In genomic region chr1:95407864-95408291, GRCh38 we compare ENCODE assay signal across 16 cellular contexts.
DNase-seq lines count a peak whose midpoint lies in the region; ATAC-seq and TF ChIP-seq lines count a peak whose summit lies in the region.
"Had no signal": no experiment of that assay in that cellular context is flagged by ENCODE, and none has a peak within 500 bp of the region (broad histone marks: within the 10 kb centered on the region; RNA-seq: fewer than 3 reads in every experiment).

No MANE protein-coding gene starts in this region.

- no peak overlapping the region for H3K4me3 Mint-ChIP-seq in activated CD4-positive, alpha-beta T cell treated with anti-CD3 and anti-CD28 coated beads, Interleukin-2, amount 10 ng/mL, durations not matched to agents 24 days and 14 days
- H3K4me3 Mint-ChIP-seq: activated CD8-positive, alpha-beta memory T cell treated with anti-CD3 and anti-CD28 coated beads, Interleukin-2, amount 10 ng/mL, durations not matched to agents 7 days and 5 days; CD8-positive, alpha-beta T cell; natural killer cell; stimulated activated naive CD8-positive, alpha-beta T cell treated with anti-CD3 and anti-CD28 coated beads, Interleukin-15, Interleukin-2, amounts not matched to agents 100 ng/mL and 50 ng/mL, for 24 hours had no signal

- H3K9me3 ChIP-seq in vagina: no peaks in the 10 kb centered on the region
- H3K9me3 ChIP-seq: SJSA1 had no signal

- TF ChIP-seq POLR2A in vagina (IDR thresholded peaks at IDR 0.05): no peak

- no peaks in the 10 kb centered on the region for H3K4me1 ChIP-seq in vagina
- H3K4me1 ChIP-seq: left ventricle myocardium inferior had no signal

- no peak overlapping the region for H3K27ac Mint-ChIP-seq in activated CD4-positive, alpha-beta T cell treated with anti-CD3 and anti-CD28 coated beads, Interleukin-2, amount 10 ng/mL, durations not matched to agents 24 days and 14 days
- H3K27ac Mint-ChIP-seq: activated CD8-positive, alpha-beta memory T cell treated with anti-CD3 and anti-CD28 coated beads, Interleukin-2, amount 10 ng/mL, durations not matched to agents 7 days and 5 days; CD8-positive, alpha-beta T cell; natural killer cell; stimulated activated naive CD8-positive, alpha-beta T cell treated with anti-CD3 and anti-CD28 coated beads, Interleukin-15, Interleukin-2, amounts not matched to agents 100 ng/mL and 50 ng/mL, for 24 hours had no signal

- H3K36me3 Mint-ChIP-seq in activated CD4-positive, alpha-beta T cell treated with anti-CD3 and anti-CD28 coated beads, Interleukin-2, amount 10 ng/mL, durations not matched to agents 24 days and 14 days (ENCODE audit: low read depth): no peaks in the 10 kb centered on the region
- H3K36me3 Mint-ChIP-seq: activated CD8-positive, alpha-beta memory T cell treated with anti-CD3 and anti-CD28 coated beads, Interleukin-2, amount 10 ng/mL, durations not matched to agents 7 days and 5 days; CD8-positive, alpha-beta T cell had no signal

- no peaks in the 10 kb centered on the region for H3K36me3 ChIP-seq in vagina
- H3K36me3 ChIP-seq: left ventricle myocardium inferior, SJSA1 had no signal

- TF ChIP-seq CTCF in vagina (IDR thresholded peaks at IDR 0.05): no peak

- intact Hi-C loops in Right ventricle myocardium inferior (cut with DNase I) (no loop called here), cardiac septum (cut with DNase I) (no loop called here), vagina (cut with DNase I) (no loop called here)
- intact Hi-C loops in activated CD4-positive, alpha-beta T cell treated with anti-CD3 and anti-CD28 coated beads, Interleukin-2, amount 10 ng/mL, durations not matched to agents 24 days and 14 days (cut with micrococcal nuclease): no loop called here

- no peaks in the 10 kb centered on the region for H3K4me1 Mint-ChIP-seq in activated CD4-positive, alpha-beta T cell treated with anti-CD3 and anti-CD28 coated beads, Interleukin-2, amount 10 ng/mL, durations not matched to agents 24 days and 14 days
- H3K4me1 Mint-ChIP-seq: activated CD8-positive, alpha-beta memory T cell treated with anti-CD3 and anti-CD28 coated beads, Interleukin-2, amount 10 ng/mL, durations not matched to agents 7 days and 5 days; natural killer cell had no signal

- H3K27ac ChIP-seq in vagina: no peak overlapping the region
- H3K27ac ChIP-seq: left ventricle myocardium inferior, SJSA1 had no signal

- no peaks in the 10 kb centered on the region for H3K27me3 ChIP-seq in vagina
- H3K27me3 ChIP-seq: SJSA1 had no signal

- H3K9me3 Mint-ChIP-seq in activated CD4-positive, alpha-beta T cell treated with anti-CD3 and anti-CD28 coated beads, Interleukin-2, amount 10 ng/mL, durations not matched to agents 24 days and 14 days: peaks cover 6% of the 10 kb centered on the region
- H3K9me3 Mint-ChIP-seq: CD8-positive, alpha-beta T cell had no signal

- no peak for ATAC-seq in Right ventricle myocardium inferior
- ATAC-seq: activated CD8-positive, alpha-beta memory T cell treated with anti-CD3 and anti-CD28 coated beads, Interleukin-2, amount 10 ng/mL, durations not matched to agents 7 days and 5 days; CD8-positive, alpha-beta T cell; natural killer cell had no signal

- H3K4me3 ChIP-seq in vagina: no peak overlapping the region
- H3K4me3 ChIP-seq: left ventricle myocardium inferior, SJSA1 had no signal

- no peaks in the 10 kb centered on the region for H3K27me3 Mint-ChIP-seq in activated CD4-positive, alpha-beta T cell treated with anti-CD3 and anti-CD28 coated beads, Interleukin-2, amount 10 ng/mL, durations not matched to agents 24 days and 14 days
- H3K27me3 Mint-ChIP-seq: activated CD8-positive, alpha-beta memory T cell treated with anti-CD3 and anti-CD28 coated beads, Interleukin-2, amount 10 ng/mL, durations not matched to agents 7 days and 5 days had no signal

- DNase-seq in Right ventricle myocardium inferior (ENCODE audit: missing footprints): peak; percentile 30
- no peak for DNase-seq in cardiac septum (ENCODE audit: low spot score)
- peak; percentile 63 for DNase-seq in cerebellar cortex (ENCODE audit: low spot score)
- peak; percentile 68 for DNase-seq in islet precursor cell
- no peak for DNase-seq in activated CD4-positive, alpha-beta T cell treated with anti-CD3 and anti-CD28 coated beads, Interleukin-2, amount 10 ng/mL, durations not matched to agents 24 days and 14 days
- DNase-seq in T-helper 9 cell: no peak
- DNase-seq in NCI-H1092 treated with DMSO at 0.1 percent for 48 hours (lab: John Stamatoyannopoulos, UW): no peak
- DNase-seq in vagina (ENCODE audit: extremely low spot score in 2 of 2): no peak
- DNase-seq: activated CD8-positive, alpha-beta memory T cell treated with anti-CD3 and anti-CD28 coated beads, Interleukin-2, amount 10 ng/mL, durations not matched to agents 7 days and 5 days; CD8-positive, alpha-beta T cell; Karpas-422; left ventricle myocardium inferior; natural killer cell; NCI-H1930 had no signal

Comparison
In these comparisons a context has a peak if more than half of its experiments do, and no peak if none do; other contexts are left out.
1. DNase-seq: peak in Right ventricle myocardium inferior (single experiment), cerebellar cortex (single experiment) and islet precursor cell (single experiment); none in cardiac septum (single experiment), activated CD4-positive, alpha-beta T cell treated with anti-CD3 and anti-CD28 coated beads, Interleukin-2, amount 10 ng/mL, durations not matched to agents 24 days and 14 days (single experiment), T-helper 9 cell (single experiment), NCI-H1092 treated with DMSO at 0.1 percent for 48 hours (single experiment) and vagina (0 of 2).